In genomic region chr7:103003004-103003403, GRCh38 we compare ENCODE assay signal across 15 cellular contexts.
A peak's percentile ranks its signal among the peaks of the same experiment; 100 is the strongest.
DNase-seq lines count a peak whose midpoint lies in the region; ATAC-seq and TF ChIP-seq lines count a peak whose summit lies in the region.
"Had no signal": no experiment of that assay in that cellular context is flagged by ENCODE, and none has a peak within 500 bp of the region (broad histone marks: within the 10 kb centered on the region; RNA-seq: fewer than 3 reads in every experiment).

No MANE protein-coding gene starts in this region.

- H3K4me1 ChIP-seq in HCT116 (ENCODE audit: control insufficient read depth in 1 of 2, insufficient read depth in 2 of 2, low read length in 2 of 2): no peaks in the 10 kb centered on the region
- no peaks in the 10 kb centered on the region for H3K4me1 ChIP-seq in HEK293 (ENCODE audit: control insufficient read depth, insufficient read depth, low read length)
- H3K4me1 ChIP-seq: A549 had no signal

- no peaks in the 10 kb centered on the region for H4K20me1 ChIP-seq in HCT116 (ENCODE audit: insufficient read depth)
- H4K20me1 ChIP-seq: BLaER1 had no signal

- H3K9ac ChIP-seq in HCT116 (ENCODE audit: low read length): no peak overlapping the region
- H3K9ac ChIP-seq: BLaER1, KMS-11 had no signal

- no peaks in the 10 kb centered on the region for H3K27me3 ChIP-seq in HCT116 (ENCODE audit: insufficient read depth, low read length)
- H3K27me3 ChIP-seq: BLaER1 had no signal

- RAD21 ChIA-PET in HCT116 (lab: Charles Lee; ENCODE audit: low non-redundant PET in 1 of 2, low total read pairs in 2 of 2, uncharacterized antibody in 2 of 2, unreplicated experiment in 2 of 2): interaction anchor here in 1 of 2 experiments (0.6 kb wide), 1 partner anchor 59 kb away, joined by 3 read pairs; no protein-coding TSS in a partner anchor

- no peak for TF ChIP-seq RAD21 in HCT116 (IDR thresholded peaks at IDR 0.05; ENCODE audit: low read depth)

- intact Hi-C loops in HCT116 (cut with micrococcal nuclease): no loop called here

- H3K27ac ChIP-seq in HCT116 (ENCODE audit: low read depth, low read length) (no peak overlapping the region), HEK293 (ENCODE audit: extremely low read depth, low read depth, low read length) (no peak overlapping the region)
- H3K27ac ChIP-seq: A549, BLaER1, KMS-11 had no signal

- H2AFZ ChIP-seq in HCT116 (ENCODE audit: low read depth, low read length, poor library complexity, severe bottlenecking): no peak overlapping the region

- CTCF ChIA-PET in HCT116 (lab: Charles Lee): no interaction called here
- CTCF ChIA-PET in HEK293 (lab: Yijun Ruan, JAX): interaction anchor here (0.6 kb wide), 1 partner anchor 69 kb away, joined by 3 read pairs; no protein-coding TSS in a partner anchor

- H3K9me2 ChIP-seq in HCT116 (ENCODE audit: insufficient read depth): no peaks in the 10 kb centered on the region

- no TSS peak for BruUV-seq in HCT116 (replicated peaks; lab: Mats Ljungman, UMichigan)

- TF ChIP-seq POLR2A in HCT116 (IDR thresholded peaks at IDR 0.05; ENCODE audit: borderline replicate concordance, extremely low read depth, insufficient read depth, insufficient read length): no peak

- no peaks in the 10 kb centered on the region for H3K79me2 ChIP-seq in HCT116 (ENCODE audit: insufficient read depth, low read length)

- no peaks in the 10 kb centered on the region for H3K36me3 ChIP-seq in HCT116 (ENCODE audit: control insufficient read depth in 1 of 2, insufficient read depth in 2 of 2, low read length in 2 of 2)
- no peaks in the 10 kb centered on the region for H3K36me3 ChIP-seq in HEK293 (ENCODE audit: control insufficient read depth in 2 of 2, insufficient read depth in 1 of 2, low read length in 2 of 2)
- H3K36me3 ChIP-seq: BLaER1 had no signal

- TF ChIP-seq CTCF in HCT116 (IDR thresholded peaks at IDR 0.05 in 2 of 3, conservative IDR thresholded peaks at IDR 0.05 in 1 of 3; ENCODE audit: borderline replicate concordance in 1 of 3, insufficient read depth in 1 of 3, low read depth in 2 of 3, low read length in 2 of 3): no peak
- no peak for TF ChIP-seq CTCF in HEK293 (tag by site-specific recombination; IDR thresholded peaks at IDR 0.05)

- ATAC-seq in HCT116: no peak
- ATAC-seq: A549, GM12878 had no signal

- H3K4me3 ChIP-seq in HCT116 (replicated peaks in 1 of 2; ENCODE audit: low read depth in 1 of 2, low read length in 2 of 2) (no peak overlapping the region), HEK293 (ENCODE audit: low read depth, low read length) (no peak overlapping the region)
- H3K4me3 ChIP-seq: A549, BLaER1, GM12878 had no signal

- POLR2A ChIA-PET in HCT116 (lab: Charles Lee) (interaction anchor here (0.6 kb wide), 1 partner anchor 22 kb away, joined by 5 read pairs; no protein-coding TSS in a partner anchor), HEK293 (lab: Yijun Ruan, JAX) (no interaction called here)

- H3K4me2 ChIP-seq in HCT116 (ENCODE audit: low read length): no peak overlapping the region
- H3K4me2 ChIP-seq: A549, BLaER1, KMS-11 had no signal

- no peak for DNase-seq in HCT116 (ENCODE audit: low read depth, low spot score)
- peak; percentile 35 for DNase-seq in amniotic epithelial cell (ENCODE audit: low read depth)
- DNase-seq in myocyte (ENCODE audit: low read depth): peak; percentile 21
- DNase-seq in A172 (ENCODE audit: low spot score): no peak
- no peak for DNase-seq in HUDEP-2 (lab: John Stamatoyannopoulos, UW; ENCODE audit: unreplicated experiment in 76 of 76)
- DNase-seq: CD4-positive, alpha-beta memory T cell; DMS53; DND-41; EL; H9 had no signal

- no peaks in the 10 kb centered on the region for H3K9me3 ChIP-seq in HCT116 (ENCODE audit: control insufficient read depth in 1 of 2, insufficient read depth in 1 of 2, low read depth in 1 of 2, low read length in 2 of 2)
- no peaks in the 10 kb centered on the region for H3K9me3 ChIP-seq in HEK293 (ENCODE audit: control insufficient read depth, insufficient read depth, low read depth, low read length)

TF ChIP-seq in HCT116, 20 proteins besides CTCF, POLR2A, EP300 and RAD21:
- TF ChIP-seq CBX3 (IDR thresholded peaks at IDR 0.05; ENCODE audit: low read depth) (peak; percentile 73; the same call in 1 of the 2 replicates), ZNF274 (IDR thresholded peaks at IDR 0.05; ENCODE audit: low read depth, low read length) (no peak), SIN3A (IDR thresholded peaks at IDR 0.05; ENCODE audit: low read depth) (no peak), JUND (IDR thresholded peaks at IDR 0.05) (no peak), EZH2phosphoT487 (IDR thresholded peaks at IDR 0.05; ENCODE audit: borderline replicate concordance) (no peak), CEBPB (IDR thresholded peaks at IDR 0.05; ENCODE audit: low read depth) (no peak)
- TF ChIP-seq, protein P1, sequence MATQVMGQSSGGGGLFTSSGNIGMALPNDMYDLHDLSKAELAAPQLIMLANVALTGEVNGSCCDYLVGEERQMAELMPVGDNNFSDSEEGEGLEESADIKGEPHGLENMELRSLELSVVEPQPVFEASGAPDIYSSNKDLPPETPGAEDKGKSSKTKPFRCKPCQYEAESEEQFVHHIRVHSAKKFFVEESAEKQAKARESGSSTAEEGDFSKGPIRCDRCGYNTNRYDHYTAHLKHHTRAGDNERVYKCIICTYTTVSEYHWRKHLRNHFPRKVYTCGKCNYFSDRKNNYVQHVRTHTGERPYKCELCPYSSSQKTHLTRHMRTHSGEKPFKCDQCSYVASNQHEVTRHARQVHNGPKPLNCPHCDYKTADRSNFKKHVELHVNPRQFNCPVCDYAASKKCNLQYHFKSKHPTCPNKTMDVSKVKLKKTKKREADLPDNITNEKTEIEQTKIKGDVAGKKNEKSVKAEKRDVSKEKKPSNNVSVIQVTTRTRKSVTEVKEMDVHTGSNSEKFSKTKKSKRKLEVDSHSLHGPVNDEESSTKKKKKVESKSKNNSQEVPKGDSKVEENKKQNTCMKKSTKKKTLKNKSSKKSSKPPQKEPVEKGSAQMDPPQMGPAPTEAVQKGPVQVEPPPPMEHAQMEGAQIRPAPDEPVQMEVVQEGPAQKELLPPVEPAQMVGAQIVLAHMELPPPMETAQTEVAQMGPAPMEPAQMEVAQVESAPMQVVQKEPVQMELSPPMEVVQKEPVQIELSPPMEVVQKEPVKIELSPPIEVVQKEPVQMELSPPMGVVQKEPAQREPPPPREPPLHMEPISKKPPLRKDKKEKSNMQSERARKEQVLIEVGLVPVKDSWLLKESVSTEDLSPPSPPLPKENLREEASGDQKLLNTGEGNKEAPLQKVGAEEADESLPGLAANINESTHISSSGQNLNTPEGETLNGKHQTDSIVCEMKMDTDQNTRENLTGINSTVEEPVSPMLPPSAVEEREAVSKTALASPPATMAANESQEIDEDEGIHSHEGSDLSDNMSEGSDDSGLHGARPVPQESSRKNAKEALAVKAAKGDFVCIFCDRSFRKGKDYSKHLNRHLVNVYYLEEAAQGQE (IDR thresholded peaks at IDR 0.05; ENCODE audit: low read depth): no peak

TF ChIP-seq in HEK293, 187 proteins besides CTCF, POLR2A, EP300 and RAD21:
- TF ChIP-seq HIC1 (tag by site-specific recombination; IDR thresholded peaks at IDR 0.05) (no peak), ZNF558 (tag by site-specific recombination; IDR thresholded peaks at IDR 0.05) (0 out of 2 replicates have a peak, but pooled peaks have one; percentile 18)
- TF ChIP-seq, protein P2, sequence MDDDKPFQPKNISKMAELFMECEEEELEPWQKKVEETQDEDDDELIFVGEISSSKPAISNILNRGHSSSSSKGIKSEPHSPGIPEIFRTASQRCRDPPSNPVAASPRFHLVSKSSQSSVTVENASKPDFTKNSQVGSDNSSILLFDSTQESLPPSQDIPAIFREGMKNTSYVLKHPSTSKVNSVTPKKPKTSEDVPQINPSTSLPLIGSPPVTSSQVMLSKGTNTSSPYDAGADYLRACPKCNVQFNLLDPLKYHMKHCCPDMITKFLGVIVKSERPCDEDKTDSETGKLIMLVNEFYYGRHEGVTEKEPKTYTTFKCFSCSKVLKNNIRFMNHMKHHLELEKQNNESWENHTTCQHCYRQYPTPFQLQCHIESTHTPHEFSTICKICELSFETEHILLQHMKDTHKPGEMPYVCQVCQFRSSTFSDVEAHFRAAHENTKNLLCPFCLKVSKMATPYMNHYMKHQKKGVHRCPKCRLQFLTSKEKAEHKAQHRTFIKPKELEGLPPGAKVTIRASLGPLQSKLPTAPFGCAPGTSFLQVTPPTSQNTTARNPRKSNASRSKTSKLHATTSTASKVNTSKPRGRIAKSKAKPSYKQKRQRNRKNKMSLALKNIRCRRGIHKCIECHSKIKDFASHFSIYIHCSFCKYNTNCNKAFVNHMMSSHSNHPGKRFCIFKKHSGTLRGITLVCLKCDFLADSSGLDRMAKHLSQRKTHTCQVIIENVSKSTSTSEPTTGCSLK (tag by site-specific recombination; IDR thresholded peaks at IDR 0.05): no peak

Comparison
In these comparisons a context has a peak if more than half of its experiments do, and no peak if none do; other contexts are left out.
1. DNase-seq: peak in amniotic epithelial cell (single experiment) and myocyte (single experiment); none in HCT116 (single experiment), A172 (single experiment) and HUDEP-2 (0 of 76).